In the genomic region with DNA sequence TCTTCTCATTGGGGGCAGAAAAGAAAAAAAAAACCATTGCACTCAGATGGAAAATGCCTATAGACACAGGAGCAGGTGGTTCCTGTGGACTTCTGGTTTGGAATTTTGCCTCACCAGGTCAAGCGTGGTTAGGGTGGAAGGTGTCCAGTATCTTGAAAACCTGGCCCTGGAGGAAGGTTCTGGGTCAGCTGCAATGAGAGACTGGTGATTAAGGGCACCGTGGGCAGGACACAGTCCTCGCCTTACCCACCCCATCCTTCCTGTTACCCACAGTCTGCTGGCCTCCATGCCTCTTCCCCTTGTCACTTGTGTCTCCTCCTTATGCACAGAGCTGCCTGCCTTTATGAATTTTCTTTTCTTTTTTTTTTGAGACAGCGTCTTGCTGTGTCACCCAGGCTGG, we compare ENCODE assay signal across 15 cellular contexts.
"Had no signal": no experiment of that assay in that cellular context is flagged by ENCODE, and none has a peak within 500 bp of the region (broad histone marks: within the 10 kb centered on the region; RNA-seq: fewer than 3 reads in every experiment).

No MANE protein-coding gene starts in this region.

- DNase-seq: activated CD4-positive, alpha-beta T cell treated with anti-CD3 and anti-CD28 coated beads, Interleukin-2, amount 10 ng/mL, durations not matched to agents 7 days and 5 days; activated naive CD4-positive, alpha-beta T cell treated with anti-CD3 and anti-CD28 coated beads, Interleukin-2, amount 10 ng/mL, durations not matched to agents 7 days and 5 days; activated T-cell treated with anti-CD3 and anti-CD28 coated beads, Interleukin-2, amount 50 U/mL, for 1 hour; effector memory CD4-positive, alpha-beta T cell; foreskin melanocyte; lower lobe of right lung; midbrain; stimulated activated CD4-positive, alpha-beta T cell treated with anti-CD3 and anti-CD28 coated beads, Interleukin-1b, Interleukin-23, amount 100 ng/mL, for 48 hours; T-helper 2 cell had no signal

- H3K27me3 ChIP-seq: cardiac muscle cell had no signal

- H3K4me1 ChIP-seq: parathyroid adenoma had no signal

- H3K9me3 ChIP-seq: lower lobe of right lung, thoracic aorta had no signal

- FAIRE-seq: colon, urothelium cell line had no signal

- ATAC-seq: left colon, lower lobe of right lung had no signal

- H3K27ac ChIP-seq: cardiac muscle cell, lower lobe of right lung, parathyroid adenoma, thoracic aorta had no signal

- H3K36me3 ChIP-seq: cardiac muscle cell, lower lobe of right lung, thoracic aorta had no signal

- H3K4me3 ChIP-seq: cardiac muscle cell, lower lobe of right lung, thoracic aorta had no signal
